In the genomic region with DNA sequence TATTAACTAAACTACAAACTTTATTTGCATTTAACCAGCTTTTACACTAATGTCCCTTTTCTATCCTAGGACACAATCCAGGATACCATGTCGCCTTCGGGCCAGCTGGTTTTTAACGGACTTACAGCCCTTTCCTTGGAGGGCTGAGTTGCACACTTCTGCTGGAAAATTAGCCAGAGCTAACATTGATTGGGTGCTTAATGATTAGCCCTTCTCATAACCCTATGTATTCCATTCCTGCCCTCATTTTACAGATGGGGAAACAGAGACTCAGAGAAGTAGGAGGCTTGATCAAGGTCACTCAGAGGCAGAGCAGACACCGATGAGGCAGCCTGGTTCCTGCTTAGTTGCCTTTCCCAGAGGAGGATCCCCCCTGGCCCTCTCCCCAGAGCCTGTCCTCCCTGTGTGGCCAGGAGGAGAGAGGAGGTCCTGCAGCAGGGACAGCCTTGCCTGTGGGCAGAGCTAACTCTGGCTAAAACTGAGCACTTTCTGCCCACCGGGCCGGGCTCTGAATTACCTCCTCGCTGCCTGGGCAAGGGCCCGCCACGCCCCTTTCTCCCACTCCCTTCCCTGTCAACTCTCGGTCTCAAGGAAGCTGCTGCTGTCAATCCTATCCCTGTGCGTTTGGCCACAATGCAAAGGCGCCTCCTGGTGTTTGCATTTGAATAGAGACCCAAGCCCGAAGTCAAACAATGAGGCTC, we compare ENCODE assay signal across 8 cellular contexts. TPM values are rescaled to one million over a fixed set of nuclear protein-coding genes. Genes with fewer than 3 reads are reported as not detected.
DNase-seq lines count a peak whose midpoint lies in the region; ATAC-seq and TF ChIP-seq lines count a peak whose summit lies in the region.

No MANE protein-coding gene starts in this region.

- intact Hi-C loops in Panc1 (cut with micrococcal nuclease; ENCODE audit: unreplicated experiment) = loop anchor here (1.0 to 5.0 kb wide), 4 partner anchors 230 to 634 kb away; no protein-coding TSS in a partner anchor
- intact Hi-C loops in left lung (cut with DNase I) = loop anchor here in 1 of 2 donors (10.0 kb wide), 1 partner anchor 476 kb away; no protein-coding TSS in a partner anchor
- intact Hi-C loops in upper lobe of right lung (cut with DNase I) = no loop called here

- CTCF ChIA-PET in Panc1 (lab: Charles Lee) = interaction anchor here (2.5 kb wide), 1 partner anchor 229 kb away, joined by 8 read pairs; no protein-coding TSS in a partner anchor

- H3K4me1 ChIP-seq in Panc1 (ENCODE audit: control insufficient read depth, insufficient read depth, low read length) (peaks cover 9% of the 10 kb centered on the region; the same call in 1 of the 2 replicates), left lung (no peaks in the 10 kb centered on the region), upper lobe of right lung (no peaks in the 10 kb centered on the region)

- H3K27ac ChIP-seq in Panc1 (ENCODE audit: low read length) (no peak overlapping the region), left lung (no peak overlapping the region), upper lobe of right lung (no peak overlapping the region)

- H3K27me3 ChIP-seq in Panc1 (ENCODE audit: control insufficient read depth, insufficient read depth, low read length) = 0 out of 2 replicates have a peak, but pooled peaks cover 2% of the 10 kb centered on the region
- H3K27me3 ChIP-seq in left lung = peaks cover 0 to 64% of the 10 kb centered on the region in 2 donors
- H3K27me3 ChIP-seq in upper lobe of right lung = peaks cover 40% of the 10 kb centered on the region

- peak; percentile 94 for DNase-seq in ELF-1 (ENCODE audit: low read depth, low spot score)
- DNase-seq in HT-29 (ENCODE audit: low spot score) = peak; percentile 65
- DNase-seq in Panc1 (ENCODE audit: low read depth, low spot score) = peak; percentile 18
- DNase-seq in choroid plexus epithelial cell (ENCODE audit: low read depth) = peak; percentile 61
- no peak for DNase-seq in left lung
- no peak for DNase-seq in upper lobe of right lung
- no peak for DNase-seq in effector memory CD8-positive, alpha-beta T cell

- no peak overlapping the region for H3K4me3 Mint-ChIP-seq in effector memory CD8-positive, alpha-beta T cell

- TF ChIP-seq CTCF in Panc1 (IDR thresholded peaks at IDR 0.05) (peak; percentile 87), choroid plexus epithelial cell (conservative IDR thresholded peaks at IDR 0.05; ENCODE audit: low read depth, low read length) (peak; percentile 91), left lung (IDR thresholded peaks at IDR 0.05) (peak; percentile 49 to 53), upper lobe of right lung (IDR thresholded peaks at IDR 0.05) (peak; percentile 55)

- H3K9me3 ChIP-seq in Panc1 (ENCODE audit: control insufficient read depth, insufficient read depth, low read depth, low read length) (no peaks in the 10 kb centered on the region), left lung (no peaks in the 10 kb centered on the region), upper lobe of right lung (no peaks in the 10 kb centered on the region)

- ATAC-seq in Panc1 = peak; percentile 84
- peak; percentile 86 for ATAC-seq in left lung
- peak; percentile 78 for ATAC-seq in upper lobe of right lung
- ATAC-seq in effector memory CD8-positive, alpha-beta T cell (replicated peaks) = no peak
- no peak for ATAC-seq in GM19397 (IDR thresholded peaks at IDR 0.05; ENCODE audit: unreplicated experiment)

- no peaks in the 10 kb centered on the region for H3K36me3 Mint-ChIP-seq in effector memory CD8-positive, alpha-beta T cell (ENCODE audit: insufficient read depth)

- no TSS peak for BruUV-seq in Panc1 (replicated peaks; lab: Mats Ljungman, UMichigan)

- H3K27me3 Mint-ChIP-seq in effector memory CD8-positive, alpha-beta T cell = peaks cover 35 to 62% of the 10 kb centered on the region in 2 donors

- in situ Hi-C loops in Panc1 (cut with HindIII; ENCODE audit: low pct_unique_long_range_greater_than_20kb, low sequenced_read_pairs) = no loop called here

- H3K36me3 ChIP-seq in Panc1 (ENCODE audit: control insufficient read depth, insufficient read depth, low read length) = no peaks in the 10 kb centered on the region
- H3K36me3 ChIP-seq in left lung = no peaks in the 10 kb centered on the region
- H3K36me3 ChIP-seq in upper lobe of right lung = no peaks in the 10 kb centered on the region

- no peak overlapping the region for H3K27ac Mint-ChIP-seq in effector memory CD8-positive, alpha-beta T cell

- POLR2A ChIA-PET in Panc1 (lab: Charles Lee) = interaction anchor here (0.6 kb wide), 1 partner anchor 1076 kb away, joined by 3 read pairs; no protein-coding TSS in a partner anchor

- H3K9me3 Mint-ChIP-seq in effector memory CD8-positive, alpha-beta T cell = no peaks in the 10 kb centered on the region

- H3K4me1 Mint-ChIP-seq in effector memory CD8-positive, alpha-beta T cell (ENCODE audit: low read depth in 2 of 2) = no peaks in the 10 kb centered on the region

- H3K4me3 ChIP-seq in Panc1 (ENCODE audit: low read depth in 2 of 2, low read length in 2 of 2) (no peak overlapping the region), choroid plexus epithelial cell (ENCODE audit: low read depth, low read length) (no peak overlapping the region), left lung (no peak overlapping the region), upper lobe of right lung (no peak overlapping the region)

RNA-seq across cellular contexts. Expression of a gene that starts 59.6 kb away (rescaled TPM):
- total RNA-seq in HT-29 (2014; rRNA removed; shearing (Covaris generic)) = not detected in 2 replicates
- total RNA-seq in Panc1 (2021; ENCODE audit: unreplicated experiment) = 0.49 TPM
- 0.35 TPM for polyA plus RNA-seq in Panc1 (2012; ENCODE audit: insufficient read length)
- total RNA-seq in left lung = not detected
- total RNA-seq in upper lobe of right lung = not detected

Comparison
In these comparisons a context has a peak if more than half of its experiments do, and no peak if none do; other contexts are left out.
1. DNase-seq: peak in ELF-1 (single experiment), HT-29 (single experiment), Panc1 (single experiment) and choroid plexus epithelial cell (single experiment); none in left lung (0 of 2), upper lobe of right lung (single experiment) and effector memory CD8-positive, alpha-beta T cell (0 of 3).
2. ATAC-seq: peak in Panc1 (single experiment), left lung (single experiment) and upper lobe of right lung (single experiment); none in effector memory CD8-positive, alpha-beta T cell (single experiment) and GM19397 (single experiment).
3. Peak in every context shown above with its lines, with median percentiles within 50 percentile points of each other: CTCF ChIP-seq.